10 cellular contexts compared by ENCODE assay signal in the genomic region with DNA sequence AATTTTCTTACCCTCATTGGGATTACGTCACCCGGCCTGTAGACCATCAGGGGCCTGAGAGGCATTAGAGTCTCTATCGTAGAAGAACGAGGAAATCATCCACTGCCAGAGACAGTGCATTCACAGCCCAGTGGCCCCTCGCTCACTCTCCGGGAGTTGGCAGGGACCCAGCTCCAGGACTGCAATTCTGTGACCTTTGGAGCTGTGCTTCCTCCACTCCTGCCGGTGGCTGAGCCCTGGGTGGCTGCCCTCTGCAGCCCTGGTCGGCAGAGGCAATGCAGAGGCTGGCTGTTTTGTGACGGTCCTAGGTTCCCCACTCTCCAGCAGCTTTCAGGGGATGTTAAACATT. TPM values are rescaled to one million over a fixed set of nuclear protein-coding genes. Genes with fewer than 3 reads are reported as not detected.
DNase-seq lines count a peak whose midpoint lies in the region; ATAC-seq and TF ChIP-seq lines count a peak whose summit lies in the region.
"Had no signal": no experiment of that assay in that cellular context is flagged by ENCODE, and none has a peak within 500 bp of the region (broad histone marks: within the 10 kb centered on the region; RNA-seq: fewer than 3 reads in every experiment).

No MANE protein-coding gene starts in this region.

- peaks cover 63% of the 10 kb centered on the region for H3K4me1 Mint-ChIP-seq in CD4-positive, alpha-beta T cell (ENCODE audit: low read depth)
- H3K4me1 Mint-ChIP-seq in naive thymus-derived CD8-positive, alpha-beta T cell, result peaks cover 35 to 77% (median 60%) of the 10 kb centered on the region in 4 donors

- peaks cover 96% of the 10 kb centered on the region for H3K79me2 ChIP-seq in Loucy (ENCODE audit: insufficient read depth, low read length)

- ATAC-seq in CD4-positive, alpha-beta T cell (ENCODE audit: poor library complexity), result no peak
- ATAC-seq in naive thymus-derived CD8-positive, alpha-beta T cell, result no peak
- ATAC-seq in GM21619 (IDR thresholded peaks at IDR 0.05; ENCODE audit: unreplicated experiment), result no peak
- ATAC-seq in HG03354 (IDR thresholded peaks at IDR 0.05; ENCODE audit: poor library complexity, severe bottlenecking, unreplicated experiment), result no peak

- POLR2A ChIA-PET in CD4-positive, alpha-beta T cell (lab: Charles Lee), result interaction anchor here (1.1 to 3.1 kb wide), 2 partner anchors 12 to 631 kb away, joined by 3 to 50 read pairs; a partner anchor contains a TSS
- POLR2A ChIA-PET in naive thymus-derived CD8-positive, alpha-beta T cell (lab: Charles Lee), result interaction anchor here (5.6 kb wide), 1 partner anchor 13 kb away, joined by 37 read pairs; a partner anchor contains a TSS

- peaks cover 77% of the 10 kb centered on the region; the same call in 1 of the 2 replicates for H3K36me3 ChIP-seq in Loucy (ENCODE audit: insufficient read depth, low read length)

- H3K27me3 Mint-ChIP-seq in CD4-positive, alpha-beta T cell, result no peaks in the 10 kb centered on the region
- H3K27me3 Mint-ChIP-seq in naive thymus-derived CD8-positive, alpha-beta T cell, result no peaks in the 10 kb centered on the region
- H3K27me3 Mint-ChIP-seq: activated naive CD8-positive, alpha-beta T cell had no signal

- H4K20me1 ChIP-seq in Loucy (ENCODE audit: insufficient read depth, low read length, poor library complexity, severe bottlenecking), result peaks cover 62% of the 10 kb centered on the region

- 0 out of 2 replicates have a peak, but pooled peaks cover 4% of the 10 kb centered on the region for H3F3A ChIP-seq in Loucy (ENCODE audit: low read depth)

- H3K27ac ChIP-seq in CD4-positive, alpha-beta T cell (ENCODE audit: low read depth, low read length), result no peak overlapping the region

- peak overlapping the region; percentile 26 for H3K9ac ChIP-seq in Loucy (ENCODE audit: low read depth, low read length, poor library complexity, severe bottlenecking)

- DNase-seq in CD4-positive, alpha-beta T cell, result no peak
- DNase-seq in dermis microvascular lymphatic vessel endothelial cell (ENCODE audit: low read depth in 2 of 2) (peak; percentile 42 to 63), UCSD-AML1 (lab: John Stamatoyannopoulos, UW; ENCODE audit: unreplicated experiment) (no peak), iPS-NIHi11 (ENCODE audit: low spot score) (no peak)
- no peak for DNase-seq in naive thymus-derived CD8-positive, alpha-beta T cell
- DNase-seq: Caco-2 had no signal

- H2AFZ ChIP-seq in Loucy (ENCODE audit: low read length), result no peak overlapping the region

- peak overlapping the region; percentile 77 for H3K27ac Mint-ChIP-seq in CD4-positive, alpha-beta T cell
- peak overlapping the region in 7 of 10 donors; percentile 17 to 98 (median 59) for H3K27ac Mint-ChIP-seq in naive thymus-derived CD8-positive, alpha-beta T cell

- H3K4me3 Mint-ChIP-seq in CD4-positive, alpha-beta T cell, result no peak overlapping the region
- H3K4me3 Mint-ChIP-seq in naive thymus-derived CD8-positive, alpha-beta T cell, result peak overlapping the region in 6 of 10 donors; percentile 0 to 79 (median 14)

- peak overlapping the region; percentile 62 for H3K4me3 ChIP-seq in Loucy (ENCODE audit: low read length, poor library complexity, severe bottlenecking)

- no peaks in the 10 kb centered on the region for H3K27me3 ChIP-seq in CD4-positive, alpha-beta T cell (ENCODE audit: control insufficient read depth, insufficient read depth, low read length)
- no peaks in the 10 kb centered on the region for H3K27me3 ChIP-seq in Loucy (ENCODE audit: insufficient read depth, low read length, poor library complexity, severe bottlenecking)

- no peaks in the 10 kb centered on the region for H3K9me3 ChIP-seq in CD4-positive, alpha-beta T cell (ENCODE audit: control insufficient read depth, low read length)
- no peaks in the 10 kb centered on the region for H3K9me3 ChIP-seq in Loucy (ENCODE audit: insufficient read depth, low read depth, low read length)
- H3K9me3 ChIP-seq: Caco-2 had no signal

- CTCF ChIA-PET in CD4-positive, alpha-beta T cell (lab: Charles Lee), result no interaction called here

- no peak for TF ChIP-seq CTCF in CD4-positive, alpha-beta T cell (IDR thresholded peaks at IDR 0.05)
- TF ChIP-seq CTCF in Loucy (conservative IDR thresholded peaks at IDR 0.05; ENCODE audit: low read length), result no peak

- no peaks in the 10 kb centered on the region for H3K9me2 ChIP-seq in Loucy (replicated peaks; ENCODE audit: low read depth, low read length)

- peaks cover 56% of the 10 kb centered on the region for H3K36me3 Mint-ChIP-seq in CD4-positive, alpha-beta T cell (ENCODE audit: low read depth)
- H3K36me3 Mint-ChIP-seq in naive thymus-derived CD8-positive, alpha-beta T cell, result peaks cover 0 to 25% (median 5%) of the 10 kb centered on the region in 3 donors

- peak overlapping the region; percentile 84 for H3K4me2 ChIP-seq in Loucy (ENCODE audit: low read depth, low read length, poor library complexity, severe bottlenecking)

- H3K9me3 Mint-ChIP-seq in CD4-positive, alpha-beta T cell, result no peaks in the 10 kb centered on the region
- no peaks in the 10 kb centered on the region for H3K9me3 Mint-ChIP-seq in naive thymus-derived CD8-positive, alpha-beta T cell

- peaks cover 80% of the 10 kb centered on the region for H3K4me1 ChIP-seq in Loucy (ENCODE audit: insufficient read depth, low read length, poor library complexity, severe bottlenecking)
- H3K4me1 ChIP-seq: Caco-2 had no signal

- intact Hi-C loops in CD4-positive, alpha-beta T cell (cut with DNase I, micrococcal nuclease), result loop anchor here in 1 of 2 experiments (5.0 kb wide), 1 partner anchor 64 kb away; no protein-coding TSS in a partner anchor

RNA-seq across cellular contexts. Expression of a gene that starts 12.7 kb away (rescaled TPM):
- 10 to 100 TPM; 16.4 to 16.7 TPM for total RNA-seq in CD4-positive, alpha-beta T cell
- 10.7 and 11.5 TPM in 2 replicates for total RNA-seq in dermis microvascular lymphatic vessel endothelial cell
- total RNA-seq in naive thymus-derived CD8-positive, alpha-beta T cell, result 10 to 100 TPM; 16.5 to 18.7 TPM
- 1 to 10 TPM; 2.7 to 6.9 (median 3.8) TPM for polyA plus RNA-seq in naive thymus-derived CD8-positive, alpha-beta T cell

RNA-seq across cellular contexts. Expression of a gene that starts 30.3 kb away (rescaled TPM):
- total RNA-seq in CD4-positive, alpha-beta T cell, result under 1 TPM; 0.34 to 0.38 TPM
- total RNA-seq in dermis microvascular lymphatic vessel endothelial cell, result under 0.01 TPM in 1 of 2 replicates, not detected in the other
- total RNA-seq in naive thymus-derived CD8-positive, alpha-beta T cell, result under 1 TPM in 1 of 2 experiments, not detected in 1; 0.14 TPM
- not detected for polyA plus RNA-seq in naive thymus-derived CD8-positive, alpha-beta T cell

Comparison
In these comparisons a context has a peak if more than half of its experiments do, and no peak if none do; other contexts are left out.
1. DNase-seq: peak in dermis microvascular lymphatic vessel endothelial cell (2 of 2); none in CD4-positive, alpha-beta T cell (0 of 10), naive thymus-derived CD8-positive, alpha-beta T cell (0 of 10), UCSD-AML1 (single experiment) and iPS-NIHi11 (single experiment).